8 cellular contexts compared by ENCODE assay signal in the genomic region with DNA sequence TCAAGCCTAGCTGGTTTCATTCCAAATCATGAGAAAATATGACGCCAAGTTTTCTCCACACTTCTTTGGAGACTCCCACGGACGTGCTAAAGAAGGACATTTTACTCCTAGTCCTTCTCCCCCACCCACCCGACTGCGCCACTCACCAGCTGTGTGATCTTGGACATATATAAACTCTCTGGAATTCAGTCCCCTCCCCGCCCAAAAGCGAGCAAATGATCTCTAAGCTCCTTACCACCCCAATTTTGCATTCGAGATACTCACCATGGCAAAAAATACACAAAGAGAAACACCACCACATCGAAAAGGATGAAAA. TPM values are rescaled to one million over a fixed set of nuclear protein-coding genes. Genes with fewer than 3 reads are reported as not detected.
DNase-seq lines count a peak whose midpoint lies in the region; ATAC-seq and TF ChIP-seq lines count a peak whose summit lies in the region.

No MANE protein-coding gene starts in this region.

- no peak for TF ChIP-seq EP300 in gastroesophageal sphincter (IDR thresholded peaks at IDR 0.05)

- no peak for TF ChIP-seq POLR2A in gastroesophageal sphincter (IDR thresholded peaks at IDR 0.05)

- H2AK5ac ChIP-seq in trophoblast cell (ENCODE audit: low read length) = peak overlapping the region; percentile 50

- peak overlapping the region; percentile 92 for H4K91ac ChIP-seq in trophoblast cell (ENCODE audit: low read depth, low read length)

- H3K9me3 ChIP-seq in gastroesophageal sphincter (no peaks in the 10 kb centered on the region), trophoblast cell (ENCODE audit: insufficient read depth, low read depth, low read length) (peaks cover 2% of the 10 kb centered on the region)

- H3K27ac ChIP-seq in gastroesophageal sphincter (peak overlapping the region; percentile 89 to 94 (median 93)), trophoblast cell (ENCODE audit: low read depth, low read length) (peak overlapping the region; percentile 87)

- H3K4me3 ChIP-seq in gastroesophageal sphincter (peak overlapping the region; percentile 57 to 79), trophoblast cell (ENCODE audit: low read depth, low read length) (peak overlapping the region; percentile 87)

- WGBS in gastroesophageal sphincter (ENCODE audit: low coverage in 1 of 2), 2 donors = 2% methylated on average over 5 to 8 of the region's 9 CpGs
- no CpG with 5 or more reads among the region's 9 CpGs for WGBS in trophoblast cell (ENCODE audit: extremely low coverage, insufficient coverage, insufficient read length)

- H3K4me1 ChIP-seq in gastroesophageal sphincter (peaks cover 6 to 47% (median 20%) of the 10 kb centered on the region in 3 donors), trophoblast cell (ENCODE audit: control insufficient read depth in 1 of 2, insufficient read depth in 2 of 2, low read length in 2 of 2) (peaks cover 5 to 8% of the 10 kb centered on the region in 2 experiments)

- peak overlapping the region; percentile 79 for H3K4me2 ChIP-seq in trophoblast cell (ENCODE audit: low read length)

- peak overlapping the region; percentile 86 for H2BK5ac ChIP-seq in trophoblast cell (ENCODE audit: low read depth, low read length, poor library complexity)

- peaks cover 4% of the 10 kb centered on the region for H3K79me2 ChIP-seq in trophoblast cell (ENCODE audit: control insufficient read depth, insufficient read depth, low read length, poor library complexity)

- H3K9ac ChIP-seq in trophoblast cell (ENCODE audit: low read length) = peak overlapping the region; percentile 71

- H2BK12ac ChIP-seq in trophoblast cell (ENCODE audit: low read length) = no peak overlapping the region

- H3K36me3 Mint-ChIP-seq in activated T-cell treated with anti-CD3 and anti-CD28 coated beads, Interleukin-2, amount 50 U/mL, for 4 hours (ENCODE audit: insufficient read depth) = peaks cover 21% of the 10 kb centered on the region

- H3K27me3 ChIP-seq in gastroesophageal sphincter = no peaks in the 10 kb centered on the region
- H3K27me3 ChIP-seq in trophoblast cell (ENCODE audit: insufficient read depth, low read length) = no peaks in the 10 kb centered on the region

- H3K4ac ChIP-seq in trophoblast cell (ENCODE audit: low read depth, low read length) = peak overlapping the region; percentile 92

- H3K4me3 Mint-ChIP-seq in activated T-cell treated with anti-CD3 and anti-CD28 coated beads, Interleukin-2, amount 50 U/mL, for 4 hours = peak overlapping the region; percentile 100

- H3K18ac ChIP-seq in trophoblast cell (ENCODE audit: low read length) = peak overlapping the region; percentile 99

- H4K12ac ChIP-seq in trophoblast cell (ENCODE audit: low read depth, low read length) = peak overlapping the region; percentile 90

- H4K8ac ChIP-seq in trophoblast cell (ENCODE audit: low read depth, low read length) = peak overlapping the region; percentile 100

- no peaks in the 10 kb centered on the region for H3K9me3 Mint-ChIP-seq in activated T-cell treated with anti-CD3 and anti-CD28 coated beads, Interleukin-2, amount 50 U/mL, for 4 hours

- peaks cover 26% of the 10 kb centered on the region for H3K4me1 Mint-ChIP-seq in activated T-cell treated with anti-CD3 and anti-CD28 coated beads, Interleukin-2, amount 50 U/mL, for 4 hours (ENCODE audit: low read depth)

- no peak overlapping the region for H2BK120ac ChIP-seq in trophoblast cell (ENCODE audit: insufficient read depth, low read length, poor library complexity)

- H3K14ac ChIP-seq in trophoblast cell (ENCODE audit: low read length) = peak overlapping the region; percentile 94

- H2AFZ ChIP-seq in trophoblast cell (ENCODE audit: insufficient read depth, low read length, poor library complexity) = peak overlapping the region; percentile 91

- H3K79me1 ChIP-seq in trophoblast cell (ENCODE audit: low read length) = peaks cover 7% of the 10 kb centered on the region

- TF ChIP-seq CTCF in gastroesophageal sphincter (IDR thresholded peaks at IDR 0.05) = no peak

- ATAC-seq in HG03342 (IDR thresholded peaks at IDR 0.05; ENCODE audit: unreplicated experiment) (peak; percentile 26), gastroesophageal sphincter (peak; percentile 52)
- ATAC-seq in activated T-cell treated with anti-CD3 and anti-CD28 coated beads, Interleukin-2, amount 50 U/mL, for 4 hours = peak; percentile 5 to 8

- peaks cover 2% of the 10 kb centered on the region for H3K27me3 Mint-ChIP-seq in activated T-cell treated with anti-CD3 and anti-CD28 coated beads, Interleukin-2, amount 50 U/mL, for 4 hours (ENCODE audit: low read depth)

- no peak overlapping the region for H3K23ac ChIP-seq in trophoblast cell (ENCODE audit: low read length)

- DNase-seq in activated T-cell treated with anti-CD3 and anti-CD28 coated beads for 24 hours (ENCODE audit: low read depth) = peak; percentile 7
- no peak for DNase-seq in activated T-cell treated with anti-CD3 and anti-CD28 coated beads for 4 hours
- no peak for DNase-seq in activated T-cell treated with anti-CD3 and anti-CD28 coated beads, Interleukin-2, amount 50 U/mL, for 4 hours
- peak; percentile 25 to 50 for DNase-seq in trophoblast cell
- DNase-seq in NCI-H2081 treated with DMSO at 0.1 percent for 48 hours (lab: John Stamatoyannopoulos, UW) = no peak
- DNase-seq in NCI-H2171 treated with DMSO at 0.1 percent for 48 hours (lab: John Stamatoyannopoulos, UW) = no peak

- H3K36me3 ChIP-seq in gastroesophageal sphincter = peaks cover 0 to 25% of the 10 kb centered on the region in 2 donors
- H3K36me3 ChIP-seq in trophoblast cell (ENCODE audit: control insufficient read depth in 1 of 2, insufficient read depth in 2 of 2, low read length in 2 of 2) = peaks cover 3 to 6% of the 10 kb centered on the region in 2 experiments

RNA-seq across cellular contexts. Expression of a gene that starts 21.9 kb away (rescaled TPM):
- not detected for total RNA-seq in activated T-cell treated with anti-CD3 and anti-CD28 coated beads, Interleukin-2, amount 50 U/mL, for 4 hours
- not detected for total RNA-seq in gastroesophageal sphincter
- not detected in 2 replicates for polyA plus RNA-seq in trophoblast cell (2013)

Comparison
In these comparisons a context has a peak if more than half of its experiments do, and no peak if none do; other contexts are left out.
1. DNase-seq: peak in activated T-cell treated with anti-CD3 and anti-CD28 coated beads for 24 hours (single experiment) and trophoblast cell (2 of 2); none in activated T-cell treated with anti-CD3 and anti-CD28 coated beads for 4 hours (single experiment), activated T-cell treated with anti-CD3 and anti-CD28 coated beads, Interleukin-2, amount 50 U/mL, for 4 hours (single experiment), NCI-H2081 treated with DMSO at 0.1 percent for 48 hours (single experiment) and NCI-H2171 treated with DMSO at 0.1 percent for 48 hours (single experiment).
2. Peak in every context shown above with its lines, with median percentiles within 50 percentile points of each other: ATAC-seq.